29 cellular contexts compared by ENCODE assay signal in the genomic region with DNA sequence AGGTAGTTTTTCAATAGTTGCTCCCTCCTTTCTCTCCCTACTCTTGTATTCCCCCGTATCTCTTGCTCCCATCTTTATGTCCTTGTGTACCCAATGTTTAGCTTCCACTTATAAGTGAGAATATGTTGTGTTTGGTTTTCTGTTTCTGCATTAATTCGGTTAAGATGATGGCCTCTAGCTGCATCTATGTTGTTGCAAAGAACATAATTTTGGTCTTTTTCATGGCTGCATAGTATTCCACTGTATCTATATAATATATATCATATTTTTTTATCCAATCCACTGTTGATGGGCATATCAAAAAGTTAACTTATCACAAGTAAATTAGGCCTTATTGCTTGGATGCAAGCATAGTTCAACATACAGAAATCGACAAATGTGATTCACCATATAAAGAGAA.
"Had no signal": no experiment of that assay in that cellular context is flagged by ENCODE, and none has a peak within 500 bp of the region (broad histone marks: within the 10 kb centered on the region; RNA-seq: fewer than 3 reads in every experiment).

No MANE protein-coding gene starts in this region.

- H3K4me3 Mint-ChIP-seq: stimulated activated effector memory CD8-positive, alpha-beta T cell treated with anti-CD3 and anti-CD28 coated beads, Interleukin-12 subunit alpha, Interleukin-12 subunit beta, amount 100 ng/mL, for 72 hours; stimulated activated memory B cell treated with anti-CD40 and anti-IgM and Interleukin-4, amounts not matched to agents 10 μg/mL and 1 μg/mL and 100 μg/mL, for 72 hours; stimulated activated naive B cell treated with anti-CD40 and anti-IgM and Interleukin-4, amounts not matched to agents 10 μg/mL and 1 μg/mL and 100 μg/mL, for 72 hours; stimulated activated naive CD8-positive, alpha-beta T cell treated with anti-CD3 and anti-CD28 coated beads, Interleukin-15, amount 100 ng/mL, for 72 hours; stimulated activated naive CD8-positive, alpha-beta T cell treated with anti-CD3 and anti-CD28 coated beads, Interleukin-15, Interleukin-2, amounts not matched to agents 100 ng/mL and 50 ng/mL, for 24 hours; type B pancreatic cell had no signal

- H3K27me3 ChIP-seq: stomach, testis, thyroid gland, tibial artery, tibial nerve, transverse colon, upper lobe of left lung, upper lobe of right lung, uterus, vagina had no signal

- ATAC-seq: stimulated activated effector memory CD8-positive, alpha-beta T cell treated with anti-CD3 and anti-CD28 coated beads, Interleukin-12 subunit alpha, Interleukin-12 subunit beta, amount 100 ng/mL, for 72 hours; stimulated activated memory B cell treated with anti-CD40 and anti-IgM and Interleukin-4, amounts not matched to agents 10 μg/mL and 1 μg/mL and 100 μg/mL, for 72 hours; stimulated activated naive B cell treated with anti-CD40 and anti-IgM and Interleukin-4, amounts not matched to agents 10 μg/mL and 1 μg/mL and 100 μg/mL, for 72 hours; stimulated activated naive CD8-positive, alpha-beta T cell treated with anti-CD3 and anti-CD28 coated beads, Interleukin-15, amount 100 ng/mL, for 72 hours; stimulated activated naive CD8-positive, alpha-beta T cell treated with anti-CD3 and anti-CD28 coated beads, Interleukin-15, Interleukin-2, amounts not matched to agents 100 U/mL and 50 U/mL, for 24 hours; upper lobe of right lung had no signal

- FAIRE-seq: urothelium cell line had no signal

- H3K27me3 Mint-ChIP-seq: stimulated activated memory B cell treated with anti-CD40 and anti-IgM and Interleukin-4, amounts not matched to agents 10 μg/mL and 1 μg/mL and 100 μg/mL, for 72 hours; stimulated activated naive B cell treated with anti-CD40 and anti-IgM and Interleukin-4, amounts not matched to agents 10 μg/mL and 1 μg/mL and 100 μg/mL, for 72 hours; stimulated activated naive CD8-positive, alpha-beta T cell treated with anti-CD3 and anti-CD28 coated beads, Interleukin-15, amount 100 ng/mL, for 72 hours; stimulated activated naive CD8-positive, alpha-beta T cell treated with anti-CD3 and anti-CD28 coated beads, Interleukin-15, Interleukin-2, amounts not matched to agents 100 ng/mL and 50 ng/mL, for 24 hours had no signal

- DNase-seq: stimulated activated CD4-positive, alpha-beta T cell treated with anti-CD3 and anti-CD28 coated beads, Interleukin-2, amount 100 ng/mL, for 48 hours; stimulated activated CD4-positive, alpha-beta T cell treated with anti-CD3 and anti-CD28 coated beads, Interleukin-4, amount 100 ng/mL, for 1 hour; stimulated activated CD4-positive, alpha-beta T cell treated with anti-CD3 and anti-CD28 coated beads, Interleukin-4, amount 100 ng/mL, for 24 hours; stimulated activated CD4-positive, alpha-beta T cell treated with anti-CD3 and anti-CD28 coated beads, Interleukin-4, amount 100 ng/mL, for 4 hours; stimulated activated CD8-positive, alpha-beta memory T cell treated with anti-CD3 and anti-CD28 coated beads, Interleukin-4, amount 100 ng/mL, for 48 hours; stimulated activated naive B cell treated with anti-CD40 and anti-IgM and Interleukin-4, amounts not matched to agents 10 μg/mL and 1 μg/mL and 100 μg/mL, for 72 hours; stimulated activated naive CD4-positive, alpha-beta T cell; stimulated activated naive CD4-positive, alpha-beta T cell treated with Interleukin-2 at 50 U/mL for 16 hours; stimulated activated naive CD8-positive, alpha-beta T cell treated with anti-CD3 and anti-CD28 coated beads, Interleukin-15, amount 100 ng/mL, for 72 hours; stimulated activated naive CD8-positive, alpha-beta T cell treated with anti-CD3 and anti-CD28 coated beads, Interleukin-15, Interleukin-2, amounts not matched to agents 100 U/mL and 50 U/mL, for 24 hours; stomach; substantia nigra; testis; thyroid gland; tibial artery; transverse colon; trophoblast cell; upper lobe of left lung; upper lobe of right lung; uterus had no signal

- H3K4me1 ChIP-seq: stomach, suprapubic skin, testis, thyroid gland, tibial artery, tibial nerve, transverse colon, upper lobe of left lung, upper lobe of right lung, uterus, vagina had no signal

- H3K9me3 ChIP-seq: testis, thyroid gland, upper lobe of right lung, uterus, vagina had no signal

- H3K4me1 Mint-ChIP-seq: stimulated activated effector memory CD8-positive, alpha-beta T cell treated with anti-CD3 and anti-CD28 coated beads, Interleukin-12 subunit alpha, Interleukin-12 subunit beta, amount 100 ng/mL, for 72 hours; stimulated activated memory B cell treated with anti-CD40 and anti-IgM and Interleukin-4, amounts not matched to agents 10 μg/mL and 1 μg/mL and 100 μg/mL, for 72 hours; stimulated activated naive B cell treated with anti-CD40 and anti-IgM and Interleukin-4, amounts not matched to agents 10 μg/mL and 1 μg/mL and 100 μg/mL, for 72 hours; stimulated activated naive CD8-positive, alpha-beta T cell treated with anti-CD3 and anti-CD28 coated beads, Interleukin-15, amount 100 ng/mL, for 72 hours had no signal

- H3K9me3 Mint-ChIP-seq: stimulated activated naive CD8-positive, alpha-beta T cell treated with anti-CD3 and anti-CD28 coated beads, Interleukin-15, Interleukin-2, amounts not matched to agents 100 ng/mL and 50 ng/mL, for 24 hours had no signal

- H3K27ac Mint-ChIP-seq: stimulated activated effector memory CD8-positive, alpha-beta T cell treated with anti-CD3 and anti-CD28 coated beads, Interleukin-12 subunit alpha, Interleukin-12 subunit beta, amount 100 ng/mL, for 72 hours; stimulated activated memory B cell treated with anti-CD40 and anti-IgM and Interleukin-4, amounts not matched to agents 10 μg/mL and 1 μg/mL and 100 μg/mL, for 72 hours; stimulated activated naive B cell treated with anti-CD40 and anti-IgM and Interleukin-4, amounts not matched to agents 10 μg/mL and 1 μg/mL and 100 μg/mL, for 72 hours; stimulated activated naive CD8-positive, alpha-beta T cell treated with anti-CD3 and anti-CD28 coated beads, Interleukin-15, Interleukin-2, amounts not matched to agents 100 ng/mL and 50 ng/mL, for 24 hours; type B pancreatic cell had no signal

- H3K4me3 ChIP-seq: stomach, suprapubic skin, testis, thoracic aorta, thyroid gland, tibial artery, tibial nerve, transverse colon, upper lobe of left lung, upper lobe of right lung, uterus, vagina had no signal

- H3K36me3 Mint-ChIP-seq: stimulated activated effector memory CD8-positive, alpha-beta T cell treated with anti-CD3 and anti-CD28 coated beads, Interleukin-12 subunit alpha, Interleukin-12 subunit beta, amount 100 ng/mL, for 72 hours; stimulated activated memory B cell treated with anti-CD40 and anti-IgM and Interleukin-4, amounts not matched to agents 10 μg/mL and 1 μg/mL and 100 μg/mL, for 72 hours; stimulated activated naive B cell treated with anti-CD40 and anti-IgM and Interleukin-4, amounts not matched to agents 10 μg/mL and 1 μg/mL and 100 μg/mL, for 72 hours; type B pancreatic cell had no signal

- H3K27ac ChIP-seq: stomach, suprapubic skin, testis, thoracic aorta, thyroid gland, tibial artery, tibial nerve, transverse colon, upper lobe of left lung, upper lobe of right lung, uterus, vagina had no signal

- H3K36me3 ChIP-seq: stomach, suprapubic skin, thoracic aorta, thyroid gland, tibial artery, tibial nerve, transverse colon, upper lobe of left lung, upper lobe of right lung, uterus, vagina had no signal
